ENCODE assay signal across 1 cellular context in the genomic region with DNA sequence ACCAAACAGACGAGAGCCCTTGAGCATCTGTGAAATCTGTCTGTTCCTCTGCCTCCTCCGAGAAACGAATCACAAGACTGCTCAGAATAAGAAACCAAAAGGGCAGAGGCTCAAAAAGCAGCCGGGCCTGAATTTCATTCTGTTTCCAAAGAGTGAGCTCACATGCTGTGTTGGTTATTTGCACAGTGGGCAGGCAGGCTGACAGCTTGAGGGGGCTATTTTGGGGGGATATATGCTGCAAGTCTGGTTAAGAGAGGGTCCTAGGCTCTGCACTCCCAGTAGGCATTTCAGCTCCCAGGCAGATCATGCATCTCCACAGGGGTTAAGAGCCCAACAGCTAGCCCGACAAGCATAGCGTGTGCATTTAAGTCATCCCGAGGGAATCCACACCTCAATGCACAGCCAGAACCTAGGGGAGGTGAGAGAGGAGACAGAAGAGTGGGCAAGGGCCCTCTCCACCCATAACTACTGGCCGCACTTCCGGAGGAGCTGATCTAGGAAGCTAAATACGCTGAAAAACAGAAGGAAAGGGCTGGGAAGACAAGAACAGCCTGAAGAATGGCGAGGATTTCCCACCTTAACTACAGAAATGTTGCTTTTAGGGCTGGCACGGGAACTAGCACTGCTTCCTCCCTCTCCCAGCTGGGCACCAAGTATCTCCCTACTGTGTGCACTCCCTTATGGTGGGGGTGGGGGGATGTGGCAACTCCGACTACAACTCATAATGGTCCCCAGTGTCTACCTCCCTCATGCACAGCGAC.
TF ChIP-seq lines count a peak whose summit lies in the region.

No MANE protein-coding gene starts in this region.

TF ChIP-seq in HEK293, 187 proteins besides CTCF, POLR2A, EP300 and RAD21 (continued from another document):
- TF ChIP-seq ZNF423 (tag by site-specific recombination; IDR thresholded peaks at IDR 0.05) (peak; percentile 50; the same call in 1 of the 2 replicates), KLF9 (tag by site-specific recombination; IDR thresholded peaks at IDR 0.05; ENCODE audit: low read depth) (no peak), ZIC2 (tag by site-specific recombination; IDR thresholded peaks at IDR 0.05) (peak; percentile 88), ZNF138 (tag by site-specific recombination; IDR thresholded peaks at IDR 0.05; ENCODE audit: borderline replicate concordance) (no peak), ZNF596 (tag by site-specific recombination; IDR thresholded peaks at IDR 0.05) (no peak), ZNF169 (tag by site-specific recombination; IDR thresholded peaks at IDR 0.05) (no peak), BCL11B (tag by site-specific recombination; IDR thresholded peaks at IDR 0.05; ENCODE audit: low read depth) (no peak), KLF1 (tag by site-specific recombination; IDR thresholded peaks at IDR 0.05) (no peak), SP3 (tag by site-specific recombination; IDR thresholded peaks at IDR 0.05) (no peak), ZNF184 (tag by site-specific recombination; IDR thresholded peaks at IDR 0.05) (no peak), ZBTB17 (tag by site-specific recombination; IDR thresholded peaks at IDR 0.05) (peak; percentile 41; the same call in 1 of the 2 replicates), GLI4 (tag by site-specific recombination; IDR thresholded peaks at IDR 0.05) (no peak), ZNF629 (tag by site-specific recombination; IDR thresholded peaks at IDR 0.05) (no peak), ZNF677 (tag by site-specific recombination; IDR thresholded peaks at IDR 0.05) (peak; percentile 98), ZNF366 (tag by site-specific recombination; conservative IDR thresholded peaks at IDR 0.05) (no peak), ZBTB7A (tag by site-specific recombination; IDR thresholded peaks at IDR 0.05; ENCODE audit: low read depth) (no peak), ZBTB8A (tag by site-specific recombination; IDR thresholded peaks at IDR 0.05) (peak; percentile 32; the same call in 1 of the 2 replicates), ZNF248 (tag by site-specific recombination; IDR thresholded peaks at IDR 0.05) (no peak), ZNF341 (tag by site-specific recombination; IDR thresholded peaks at IDR 0.05; ENCODE audit: low read depth) (peak; percentile 87), TCF7L2 (IDR thresholded peaks at IDR 0.05; ENCODE audit: borderline replicate concordance, low read depth, low read length) (no peak), ZNF426 (tag by site-specific recombination; IDR thresholded peaks at IDR 0.05) (no peak), SP7 (tag by site-specific recombination; IDR thresholded peaks at IDR 0.05) (no peak), ZBTB21 (tag by site-specific recombination; IDR thresholded peaks at IDR 0.05) (no peak)
- TF ChIP-seq, protein P1, sequence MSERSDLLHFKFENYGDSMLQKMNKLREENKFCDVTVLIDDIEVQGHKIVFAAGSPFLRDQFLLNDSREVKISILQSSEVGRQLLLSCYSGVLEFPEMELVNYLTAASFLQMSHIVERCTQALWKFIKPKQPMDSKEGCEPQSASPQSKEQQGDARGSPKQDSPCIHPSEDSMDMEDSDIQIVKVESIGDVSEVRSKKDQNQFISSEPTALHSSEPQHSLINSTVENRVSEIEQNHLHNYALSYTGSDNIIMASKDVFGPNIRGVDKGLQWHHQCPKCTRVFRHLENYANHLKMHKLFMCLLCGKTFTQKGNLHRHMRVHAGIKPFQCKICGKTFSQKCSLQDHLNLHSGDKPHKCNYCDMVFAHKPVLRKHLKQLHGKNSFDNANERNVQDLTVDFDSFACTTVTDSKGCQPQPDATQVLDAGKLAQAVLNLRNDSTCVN (tag by site-specific recombination; optimal IDR thresholded peaks at IDR 0.05) = peak; percentile 10
- TF ChIP-seq, protein P2, sequence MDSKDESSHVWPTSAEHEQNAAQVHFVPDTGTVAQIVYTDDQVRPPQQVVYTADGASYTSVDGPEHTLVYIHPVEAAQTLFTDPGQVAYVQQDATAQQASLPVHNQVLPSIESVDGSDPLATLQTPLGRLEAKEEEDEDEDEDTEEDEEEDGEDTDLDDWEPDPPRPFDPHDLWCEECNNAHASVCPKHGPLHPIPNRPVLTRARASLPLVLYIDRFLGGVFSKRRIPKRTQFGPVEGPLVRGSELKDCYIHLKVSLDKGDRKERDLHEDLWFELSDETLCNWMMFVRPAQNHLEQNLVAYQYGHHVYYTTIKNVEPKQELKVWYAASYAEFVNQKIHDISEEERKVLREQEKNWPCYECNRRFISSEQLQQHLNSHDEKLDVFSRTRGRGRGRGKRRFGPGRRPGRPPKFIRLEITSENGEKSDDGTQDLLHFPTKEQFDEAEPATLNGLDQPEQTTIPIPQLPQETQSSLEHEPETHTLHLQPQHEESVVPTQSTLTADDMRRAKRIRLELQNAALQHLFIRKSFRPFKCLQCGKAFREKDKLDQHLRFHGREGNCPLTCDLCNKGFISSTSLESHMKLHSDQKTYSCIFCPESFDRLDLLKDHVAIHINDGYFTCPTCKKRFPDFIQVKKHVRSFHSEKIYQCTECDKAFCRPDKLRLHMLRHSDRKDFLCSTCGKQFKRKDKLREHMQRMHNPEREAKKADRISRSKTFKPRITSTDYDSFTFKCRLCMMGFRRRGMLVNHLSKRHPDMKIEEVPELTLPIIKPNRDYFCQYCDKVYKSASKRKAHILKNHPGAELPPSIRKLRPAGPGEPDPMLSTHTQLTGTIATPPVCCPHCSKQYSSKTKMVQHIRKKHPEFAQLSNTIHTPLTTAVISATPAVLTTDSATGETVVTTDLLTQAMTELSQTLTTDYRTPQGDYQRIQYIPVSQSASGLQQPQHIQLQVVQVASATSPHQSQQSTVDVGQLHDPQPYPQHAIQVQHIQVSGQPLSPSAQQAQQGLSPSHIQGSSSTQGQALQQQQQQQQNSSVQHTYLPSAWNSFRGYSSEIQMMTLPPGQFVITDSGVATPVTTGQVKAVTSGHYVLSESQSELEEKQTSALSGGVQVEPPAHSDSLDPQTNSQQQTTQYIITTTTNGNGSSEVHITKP (tag by site-specific recombination; IDR thresholded peaks at IDR 0.05) = no peak
- TF ChIP-seq, protein P3, sequence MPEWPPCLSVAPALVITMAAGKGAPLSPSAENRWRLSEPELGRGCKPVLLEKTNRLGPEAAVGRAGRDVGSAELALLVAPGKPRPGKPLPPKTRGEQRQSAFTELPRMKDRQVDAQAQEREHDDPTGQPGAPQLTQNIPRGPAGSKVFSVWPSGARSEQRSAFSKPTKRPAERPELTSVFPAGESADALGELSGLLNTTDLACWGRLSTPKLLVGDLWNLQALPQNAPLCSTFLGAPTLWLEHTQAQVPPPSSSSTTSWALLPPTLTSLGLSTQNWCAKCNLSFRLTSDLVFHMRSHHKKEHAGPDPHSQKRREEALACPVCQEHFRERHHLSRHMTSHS (tag by site-specific recombination; IDR thresholded peaks at IDR 0.05) = no peak
